ENCODE assay signal across 33 cellular contexts in genomic region chr6:128395596-128395995, GRCh38.
"Had no signal": no experiment of that assay in that cellular context is flagged by ENCODE, and none has a peak within 500 bp of the region (broad histone marks: within the 10 kb centered on the region; RNA-seq: fewer than 3 reads in every experiment).

No MANE protein-coding gene starts in this region.

- H3K9ac ChIP-seq: neural progenitor cell, parathyroid adenoma had no signal

- DNase-seq: naive thymus-derived CD4-positive, alpha-beta T cell; natural killer cell; nucleus accumbens; ovary; posterior cingulate gyrus; psoas muscle; right cardiac atrium; spleen; stimulated activated CD4-positive, alpha-beta T cell treated with anti-CD3 and anti-CD28 coated beads, Interleukin-12 subunit alpha, Interleukin-12 subunit beta, amount 100 ng/mL, for 4 hours; stimulated activated CD4-positive, alpha-beta T cell treated with anti-CD3 and anti-CD28 coated beads, Interleukin-1b, Interleukin-23, amount 100 ng/mL, for 48 hours; stimulated activated CD4-positive, alpha-beta T cell treated with anti-CD3 and anti-CD28 coated beads, Interleukin-4, amount 100 ng/mL, for 1 hour; stimulated activated CD4-positive, alpha-beta T cell treated with anti-CD3 and anti-CD28 coated beads, Interleukin-4, amount 100 ng/mL, for 4 hours; stimulated activated CD8-positive, alpha-beta memory T cell treated with anti-CD3 and anti-CD28 coated beads, Interleukin-4, amount 100 ng/mL, for 48 hours; stimulated activated naive CD4-positive, alpha-beta T cell; stimulated activated naive CD8-positive, alpha-beta T cell treated with anti-CD3 and anti-CD28 coated beads, Interleukin-15, amount 100 ng/mL, for 72 hours; stimulated activated naive CD8-positive, alpha-beta T cell treated with anti-CD3 and anti-CD28 coated beads, Interleukin-15, Interleukin-2, amounts not matched to agents 100 U/mL and 50 U/mL, for 24 hours; substantia nigra; testis; tibial artery; transverse colon; upper lobe of right lung; uterus had no signal

- H3K36me3 Mint-ChIP-seq: natural killer cell; stimulated activated memory B cell treated with anti-CD40 and anti-IgM and Interleukin-4, amounts not matched to agents 10 μg/mL and 1 μg/mL and 100 μg/mL, for 72 hours had no signal

- H3K4me2 ChIP-seq: neural progenitor cell, smooth muscle cell had no signal

- H3K4me3 Mint-ChIP-seq: naive thymus-derived CD4-positive, alpha-beta T cell; natural killer cell; nephron; neural progenitor cell; stimulated activated memory B cell treated with anti-CD40 and anti-IgM and Interleukin-4, amounts not matched to agents 10 μg/mL and 1 μg/mL and 100 μg/mL, for 72 hours; stimulated activated naive CD8-positive, alpha-beta T cell treated with anti-CD3 and anti-CD28 coated beads, Interleukin-15, amount 100 ng/mL, for 72 hours; type B pancreatic cell had no signal

- H3K4me1 ChIP-seq: neural progenitor cell, parathyroid adenoma, spleen, suprapubic skin, testis, transverse colon, upper lobe of right lung, uterus had no signal

- ATAC-seq: naive thymus-derived CD4-positive, alpha-beta T cell; natural killer cell; psoas muscle; right cardiac atrium; sciatic nerve; stimulated activated memory B cell treated with anti-CD40 and anti-IgM and Interleukin-4, amounts not matched to agents 10 μg/mL and 1 μg/mL and 100 μg/mL, for 72 hours; stimulated activated naive CD8-positive, alpha-beta T cell treated with anti-CD3 and anti-CD28 coated beads, Interleukin-15, amount 100 ng/mL, for 72 hours; stimulated activated naive CD8-positive, alpha-beta T cell treated with anti-CD3 and anti-CD28 coated beads, Interleukin-15, Interleukin-2, amounts not matched to agents 100 U/mL and 50 U/mL, for 24 hours; upper lobe of right lung had no signal

- H3K4me1 Mint-ChIP-seq: naive thymus-derived CD4-positive, alpha-beta T cell; natural killer cell; neural progenitor cell; stimulated activated memory B cell treated with anti-CD40 and anti-IgM and Interleukin-4, amounts not matched to agents 10 μg/mL and 1 μg/mL and 100 μg/mL, for 72 hours; stimulated activated naive CD8-positive, alpha-beta T cell treated with anti-CD3 and anti-CD28 coated beads, Interleukin-15, amount 100 ng/mL, for 72 hours had no signal

- H3K27me3 Mint-ChIP-seq: progenitor cell of endocrine pancreas; stimulated activated memory B cell treated with anti-CD40 and anti-IgM and Interleukin-4, amounts not matched to agents 10 μg/mL and 1 μg/mL and 100 μg/mL, for 72 hours; stimulated activated naive CD8-positive, alpha-beta T cell treated with anti-CD3 and anti-CD28 coated beads, Interleukin-15, amount 100 ng/mL, for 72 hours; type B pancreatic cell had no signal

- H3K9me3 ChIP-seq: neutrophil, ovary, psoas muscle, spleen, suprapubic skin, testis, tibial artery, transverse colon, upper lobe of right lung, uterus had no signal

- H2AFZ ChIP-seq: neural progenitor cell, parathyroid adenoma had no signal

- H3K27me3 ChIP-seq: neural progenitor cell, neutrophil, ovary, spleen, suprapubic skin, testis, tibial artery, transverse colon, upper lobe of right lung, uterus had no signal

- H3K36me3 ChIP-seq: neural progenitor cell, neutrophil, ovary, spleen, tibial artery, transverse colon, upper lobe of right lung, uterus had no signal

- H3K27ac ChIP-seq: neural progenitor cell, neutrophil, ovary, parathyroid adenoma, psoas muscle, skin epidermis, spleen, suprapubic skin, testis, tibial artery, transverse colon, upper lobe of right lung, uterus had no signal

- H3K9me3 Mint-ChIP-seq: nephron; neural progenitor cell; stimulated activated memory B cell treated with anti-CD40 and anti-IgM and Interleukin-4, amounts not matched to agents 10 μg/mL and 1 μg/mL and 100 μg/mL, for 72 hours; stimulated activated naive CD8-positive, alpha-beta T cell treated with anti-CD3 and anti-CD28 coated beads, Interleukin-15, amount 100 ng/mL, for 72 hours had no signal

- H3K27ac Mint-ChIP-seq: naive thymus-derived CD4-positive, alpha-beta T cell; natural killer cell; nephron; neural progenitor cell; progenitor cell of endocrine pancreas; stimulated activated memory B cell treated with anti-CD40 and anti-IgM and Interleukin-4, amounts not matched to agents 10 μg/mL and 1 μg/mL and 100 μg/mL, for 72 hours; stimulated activated naive CD8-positive, alpha-beta T cell treated with anti-CD3 and anti-CD28 coated beads, Interleukin-15, amount 100 ng/mL, for 72 hours; type B pancreatic cell had no signal

- H3K4me3 ChIP-seq: neural progenitor cell, ovary, psoas muscle, skin epidermis, smooth muscle cell, spleen, suprapubic skin, testis, tibial artery, transverse colon, upper lobe of right lung, uterus had no signal

- H3K79me2 ChIP-seq: parathyroid adenoma had no signal
